Comparison of ENCODE assay signal across 8 cellular contexts in genomic region chr16:67245674-67246080, GRCh38. TPM values are rescaled to one million over a fixed set of nuclear protein-coding genes. Genes with fewer than 3 reads are reported as not detected.
DNase-seq lines count a peak whose midpoint lies in the region; ATAC-seq and TF ChIP-seq lines count a peak whose summit lies in the region.

No MANE protein-coding gene starts in this region.

- ATAC-seq in heart right ventricle, result no peak
- ATAC-seq in Right ventricle myocardium inferior, result no peak
- no peak for ATAC-seq in GM19452 (IDR thresholded peaks at IDR 0.05; ENCODE audit: unreplicated experiment)

- TF ChIP-seq CTCF in heart right ventricle (IDR thresholded peaks at IDR 0.05) (no peak), brain microvascular endothelial cell (IDR thresholded peaks at IDR 0.05; ENCODE audit: low read depth, low read length, missing control alignments) (no peak), vagina (IDR thresholded peaks at IDR 0.05) (no peak)

- H3K27me3 ChIP-seq in heart right ventricle (peaks cover 0 to 29% (median 0%) of the 10 kb centered on the region in 7 donors), brain microvascular endothelial cell (replicated peaks) (no peaks in the 10 kb centered on the region), vagina (no peaks in the 10 kb centered on the region)

- H3K4me3 ChIP-seq in heart right ventricle (peak overlapping the region; percentile 69 to 97 (median 84)), brain microvascular endothelial cell (ENCODE audit: low read depth, low read length) (peak overlapping the region; percentile 88), mesodermal cell (ENCODE audit: extremely low read depth, insufficient read depth, low read length, poor library complexity, severe bottlenecking) (peak overlapping the region; percentile 86), vagina (peak overlapping the region; percentile 92 to 93)

- H3K27ac ChIP-seq in heart right ventricle (peak overlapping the region; percentile 93 to 99 (median 96)), brain microvascular endothelial cell (peak overlapping the region; percentile 62), mesodermal cell (ENCODE audit: low read depth, low read length, severe bottlenecking) (peak overlapping the region; percentile 96), vagina (peak overlapping the region; percentile 85)

- peak in 1 of 2 donors; percentile 73 for DNase-seq in heart right ventricle
- DNase-seq in Right ventricle myocardium inferior (ENCODE audit: missing footprints), result no peak
- no peak for DNase-seq in brain microvascular endothelial cell
- no peak for DNase-seq in vagina (ENCODE audit: extremely low spot score in 2 of 2)
- DNase-seq in GOT3 (lab: John Stamatoyannopoulos, UW), result no peak
- no peak for DNase-seq in D341Med (ENCODE audit: low spot score)

- no peaks in the 10 kb centered on the region for H3K9me3 ChIP-seq in heart right ventricle
- H3K9me3 ChIP-seq in mesodermal cell (ENCODE audit: control insufficient read depth, low read length), result no peaks in the 10 kb centered on the region
- H3K9me3 ChIP-seq in vagina, result no peaks in the 10 kb centered on the region

- 8 to 12% methylated on average over 8 of the region's 8 CpGs for WGBS in heart right ventricle, 2 donors
- WGBS in mesodermal cell (ENCODE audit: insufficient coverage in 2 of 2), 2 experiments, result 15 to 32% methylated on average over 5 to 7 of the region's 8 CpGs

- peaks cover 39 to 84% (median 72%) of the 10 kb centered on the region in 9 donors for H3K4me1 ChIP-seq in heart right ventricle
- peaks cover 57% of the 10 kb centered on the region for H3K4me1 ChIP-seq in mesodermal cell (ENCODE audit: control insufficient read depth, insufficient read depth, low read length, poor library complexity, severe bottlenecking)
- peaks cover 59% of the 10 kb centered on the region for H3K4me1 ChIP-seq in vagina

- intact Hi-C loops in heart right ventricle (cut with DNase I), result loop anchor here in 2 of 10 donors (2.0 to 5.0 kb wide), 3 partner anchors 19 to 63 kb away; partner anchors contain the start of genes E2F4 (in 1 of the 2), EXOC3L1 (in 1 of the 2), MATCAP1 (in 1 of the 2) and TMEM208 (in 1 of the 2)
- intact Hi-C loops in Right ventricle myocardium inferior (cut with DNase I), result no loop called here
- intact Hi-C loops in vagina (cut with DNase I), result no loop called here

- in situ Hi-C loops in brain microvascular endothelial cell (cut with HindIII; ENCODE audit: low pct_ligation_motif_present, low sequenced_read_pairs), result no loop called here

- no peak for TF ChIP-seq POLR2A in vagina (IDR thresholded peaks at IDR 0.05)

- H3K36me3 ChIP-seq in heart right ventricle, result peaks cover 0 to 5% (median 0%) of the 10 kb centered on the region in 9 donors
- H3K36me3 ChIP-seq in brain microvascular endothelial cell (replicated peaks), result no peaks in the 10 kb centered on the region
- H3K36me3 ChIP-seq in mesodermal cell (ENCODE audit: control insufficient read depth, insufficient read depth, low read length), result peaks cover 8% of the 10 kb centered on the region
- no peaks in the 10 kb centered on the region for H3K36me3 ChIP-seq in vagina

RNA-seq across cellular contexts. Expression of gene FHOD1, which starts 1.6 kb away (rescaled TPM):
- 10 to 100 TPM; 11.6 to 26.2 (median 19.1) TPM for total RNA-seq in heart right ventricle
- polyA plus RNA-seq in heart right ventricle, result 10 to 100 TPM; 16.6 to 71.1 TPM
- total RNA-seq in Right ventricle myocardium inferior, result 15.3 TPM
- polyA plus RNA-seq in mesodermal cell (2013, experiment 1 of 2), result 71.7 TPM
- 59.8 TPM for polyA plus RNA-seq in mesodermal cell (2013, experiment 2 of 2)
- 17.2 TPM for total RNA-seq in vagina

RNA-seq across cellular contexts. Expression of gene SLC9A5, which starts 3.1 kb away (rescaled TPM):
- 1 to 10 TPM in 6 of 10 donors, under 1 TPM in 4; 0.71 to 2.4 (median 1.0) TPM for total RNA-seq in heart right ventricle
- 1 to 10 TPM in 1 of 2 donors, under 1 TPM in 1; 0.26 to 1.5 TPM for polyA plus RNA-seq in heart right ventricle
- total RNA-seq in Right ventricle myocardium inferior, result 0.84 TPM
- 8.8 TPM for polyA plus RNA-seq in mesodermal cell (2013, experiment 1 of 2)
- polyA plus RNA-seq in mesodermal cell (2013, experiment 2 of 2), result 7.5 TPM
- total RNA-seq in vagina, result 0.49 TPM

RNA-seq across cellular contexts. Expression of gene TMEM208, which starts 18.7 kb away (rescaled TPM):
- total RNA-seq in heart right ventricle, result 10 to 100 TPM in 6 of 10 donors, 1 to 10 TPM in 4; 7.6 to 22.1 (median 11.7) TPM
- polyA plus RNA-seq in heart right ventricle, result 10 to 100 TPM; 74.7 to 92.0 TPM
- 12.5 TPM for total RNA-seq in Right ventricle myocardium inferior
- 44.5 TPM for polyA plus RNA-seq in mesodermal cell (2013, experiment 1 of 2)
- polyA plus RNA-seq in mesodermal cell (2013, experiment 2 of 2), result 37.3 TPM
- 48.9 TPM for total RNA-seq in vagina

RNA-seq across cellular contexts. Expression of gene PLEKHG4, which starts 33.7 kb away (rescaled TPM):
- total RNA-seq in heart right ventricle (1 to 10 TPM in 4 of 10 donors, under 1 TPM in 6; 0.25 to 2.5 (median 0.61) TPM), Right ventricle myocardium inferior (1.1 TPM), vagina (9.8 TPM)
- 1 to 10 TPM; 1.3 to 2.9 TPM for polyA plus RNA-seq in heart right ventricle
- 2.7 TPM for polyA plus RNA-seq in mesodermal cell (2013, experiment 1 of 2)
- polyA plus RNA-seq in mesodermal cell (2013, experiment 2 of 2), result 3.4 TPM

RNA-seq across cellular contexts. Expression of gene ELMO3, which starts 46.7 kb away (rescaled TPM):
- total RNA-seq in heart right ventricle (1 to 10 TPM in 1 of 10 donors, under 1 TPM in 9; 0.19 to 1.1 (median 0.42) TPM), Right ventricle myocardium inferior (0.89 TPM), vagina (21.6 TPM)
- polyA plus RNA-seq in heart right ventricle, result 1 to 10 TPM; 1.3 to 1.9 TPM
- polyA plus RNA-seq in mesodermal cell (2013, experiment 1 of 2), result 2.7 TPM
- polyA plus RNA-seq in mesodermal cell (2013, experiment 2 of 2), result 2.3 TPM
